In the genomic region with DNA sequence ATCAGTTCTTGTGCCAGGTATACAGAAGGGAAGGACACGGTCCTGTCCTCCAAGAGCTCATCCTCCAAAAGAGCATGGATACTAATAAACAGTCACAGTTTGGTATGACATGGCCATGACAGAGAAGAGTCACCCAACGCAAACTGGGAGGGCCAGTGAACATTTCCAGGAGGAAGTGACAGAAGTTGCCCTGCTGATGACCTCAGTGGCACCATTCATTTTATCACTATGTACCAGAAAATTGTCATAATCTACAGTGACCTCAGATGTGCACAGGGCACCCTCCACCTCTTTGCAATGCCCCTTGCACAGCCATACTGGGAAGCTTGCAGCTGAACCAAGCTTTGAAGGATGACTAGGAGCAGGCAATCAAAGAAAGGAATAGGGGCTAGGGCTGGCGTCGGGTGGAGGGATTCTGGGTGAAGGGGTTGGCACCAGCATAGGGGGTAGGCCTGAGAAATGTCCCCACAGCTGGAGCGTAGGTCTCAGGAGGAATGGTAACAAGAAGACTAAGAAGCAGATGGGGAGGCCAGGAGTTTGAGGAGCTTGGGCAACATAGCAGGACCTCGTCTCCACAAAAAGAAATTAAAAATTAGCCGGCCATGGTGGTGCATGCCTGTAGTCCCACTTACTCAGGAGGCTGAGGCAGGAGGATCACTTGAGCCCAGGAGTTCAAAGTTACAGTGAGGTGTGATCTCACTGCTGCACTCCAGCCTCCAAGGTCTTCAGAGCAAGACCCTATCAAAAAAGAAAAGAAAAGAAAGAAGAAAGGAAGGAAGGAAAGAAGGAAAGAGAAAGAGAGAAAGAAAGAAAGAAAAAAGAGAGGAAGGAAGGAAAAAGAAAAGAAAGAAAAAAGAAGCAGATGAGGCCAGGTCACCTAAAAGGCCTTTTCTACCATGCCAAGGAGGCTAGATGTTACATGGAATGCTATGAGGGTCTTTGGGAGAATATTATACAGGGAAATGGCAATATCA, we compare ENCODE assay signal across 1 cellular context.
TF ChIP-seq lines count a peak whose summit lies in the region.

No MANE protein-coding gene starts in this region.

TF ChIP-seq in K562, 482 proteins besides CTCF, POLR2A, EP300 and RAD21 (continued from another document and continues in another):
- TF ChIP-seq, protein P1, sequence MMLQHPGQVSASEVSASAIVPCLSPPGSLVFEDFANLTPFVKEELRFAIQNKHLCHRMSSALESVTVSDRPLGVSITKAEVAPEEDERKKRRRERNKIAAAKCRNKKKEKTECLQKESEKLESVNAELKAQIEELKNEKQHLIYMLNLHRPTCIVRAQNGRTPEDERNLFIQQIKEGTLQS (IDR thresholded peaks at IDR 0.05): peak; percentile 34
- TF ChIP-seq, protein P1 (CRISPR knock-in tag; conservative IDR thresholded peaks at IDR 0.05): no peak
- no peak for TF ChIP-seq ZNF12 (CRISPR knock-in tag; IDR thresholded peaks at IDR 0.05)
- TF ChIP-seq, protein P2, sequence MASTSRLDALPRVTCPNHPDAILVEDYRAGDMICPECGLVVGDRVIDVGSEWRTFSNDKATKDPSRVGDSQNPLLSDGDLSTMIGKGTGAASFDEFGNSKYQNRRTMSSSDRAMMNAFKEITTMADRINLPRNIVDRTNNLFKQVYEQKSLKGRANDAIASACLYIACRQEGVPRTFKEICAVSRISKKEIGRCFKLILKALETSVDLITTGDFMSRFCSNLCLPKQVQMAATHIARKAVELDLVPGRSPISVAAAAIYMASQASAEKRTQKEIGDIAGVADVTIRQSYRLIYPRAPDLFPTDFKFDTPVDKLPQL (IDR thresholded peaks at IDR 0.05; ENCODE audit: extremely low read depth, insufficient read length): no peak
- TF ChIP-seq TCF3 (CRISPR knock-in tag; IDR thresholded peaks at IDR 0.05): peak; percentile 43; the same call in 1 of the 2 replicates
- TF ChIP-seq RBM39 (optimal IDR thresholded peaks at IDR 0.05; ENCODE audit: low read depth, low read length): no peak
- TF ChIP-seq ILK (tag; IDR thresholded peaks at IDR 0.05; ENCODE audit: borderline replicate concordance, low read depth): 0 out of 2 replicates have a peak, but pooled peaks have one; percentile 18
- peak; percentile 40; the same call in 1 of the 2 replicates for TF ChIP-seq TEAD4 (IDR thresholded peaks at IDR 0.05; ENCODE audit: low read length)
- no peak for TF ChIP-seq TEAD4 (CRISPR knock-in tag; IDR thresholded peaks at IDR 0.05; ENCODE audit: borderline replicate concordance)
- TF ChIP-seq, protein P3, sequence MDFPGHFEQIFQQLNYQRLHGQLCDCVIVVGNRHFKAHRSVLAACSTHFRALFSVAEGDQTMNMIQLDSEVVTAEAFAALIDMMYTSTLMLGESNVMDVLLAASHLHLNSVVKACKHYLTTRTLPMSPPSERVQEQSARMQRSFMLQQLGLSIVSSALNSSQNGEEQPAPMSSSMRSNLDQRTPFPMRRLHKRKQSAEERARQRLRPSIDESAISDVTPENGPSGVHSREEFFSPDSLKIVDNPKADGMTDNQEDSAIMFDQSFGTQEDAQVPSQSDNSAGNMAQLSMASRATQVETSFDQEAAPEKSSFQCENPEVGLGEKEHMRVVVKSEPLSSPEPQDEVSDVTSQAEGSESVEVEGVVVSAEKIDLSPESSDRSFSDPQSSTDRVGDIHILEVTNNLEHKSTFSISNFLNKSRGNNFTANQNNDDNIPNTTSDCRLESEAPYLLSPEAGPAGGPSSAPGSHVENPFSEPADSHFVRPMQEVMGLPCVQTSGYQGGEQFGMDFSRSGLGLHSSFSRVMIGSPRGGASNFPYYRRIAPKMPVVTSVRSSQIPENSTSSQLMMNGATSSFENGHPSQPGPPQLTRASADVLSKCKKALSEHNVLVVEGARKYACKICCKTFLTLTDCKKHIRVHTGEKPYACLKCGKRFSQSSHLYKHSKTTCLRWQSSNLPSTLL (IDR thresholded peaks at IDR 0.05): 0 out of 2 replicates have a peak, but pooled peaks have one; percentile 48
- no peak for TF ChIP-seq GATA2 (CRISPR knock-in tag; IDR thresholded peaks at IDR 0.05)
- peak in 1 of 2 experiments; percentile 48; a peak in 1 of 4 replicates for TF ChIP-seq ETV6 (IDR thresholded peaks at IDR 0.05; ENCODE audit: borderline replicate concordance in 1 of 2, low read depth in 2 of 2, low read length in 1 of 2)
- no peak for TF ChIP-seq ETV6 (CRISPR knock-in tag; IDR thresholded peaks at IDR 0.05; ENCODE audit: borderline replicate concordance)
- TF ChIP-seq ZNF354B (CRISPR knock-in tag; IDR thresholded peaks at IDR 0.05): no peak
- no peak for TF ChIP-seq STAT5B (CRISPR knock-in tag; IDR thresholded peaks at IDR 0.05)
- no peak for TF ChIP-seq ZNF830 (CRISPR knock-in tag; IDR thresholded peaks at IDR 0.05)
- 0 out of 2 replicates have a peak, but pooled peaks have one; percentile 22 for TF ChIP-seq YBX1 (IDR thresholded peaks at IDR 0.05)
- TF ChIP-seq, protein P4, sequence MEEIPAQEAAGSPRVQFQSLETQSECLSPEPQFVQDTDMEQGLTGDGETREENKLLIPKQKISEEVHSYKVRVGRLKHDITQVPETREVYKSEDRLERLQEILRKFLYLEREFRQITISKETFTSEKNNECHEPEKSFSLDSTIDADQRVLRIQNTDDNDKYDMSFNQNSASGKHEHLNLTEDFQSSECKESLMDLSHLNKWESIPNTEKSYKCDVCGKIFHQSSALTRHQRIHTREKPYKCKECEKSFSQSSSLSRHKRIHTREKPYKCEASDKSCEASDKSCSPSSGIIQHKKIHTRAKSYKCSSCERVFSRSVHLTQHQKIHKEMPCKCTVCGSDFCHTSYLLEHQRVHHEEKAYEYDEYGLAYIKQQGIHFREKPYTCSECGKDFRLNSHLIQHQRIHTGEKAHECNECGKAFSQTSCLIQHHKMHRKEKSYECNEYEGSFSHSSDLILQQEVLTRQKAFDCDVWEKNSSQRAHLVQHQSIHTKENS (CRISPR knock-in tag; IDR thresholded peaks at IDR 0.05): no peak
- no peak for TF ChIP-seq TAF15 (IDR thresholded peaks at IDR 0.05; ENCODE audit: low read depth, low read length)
- TF ChIP-seq, protein P5, sequence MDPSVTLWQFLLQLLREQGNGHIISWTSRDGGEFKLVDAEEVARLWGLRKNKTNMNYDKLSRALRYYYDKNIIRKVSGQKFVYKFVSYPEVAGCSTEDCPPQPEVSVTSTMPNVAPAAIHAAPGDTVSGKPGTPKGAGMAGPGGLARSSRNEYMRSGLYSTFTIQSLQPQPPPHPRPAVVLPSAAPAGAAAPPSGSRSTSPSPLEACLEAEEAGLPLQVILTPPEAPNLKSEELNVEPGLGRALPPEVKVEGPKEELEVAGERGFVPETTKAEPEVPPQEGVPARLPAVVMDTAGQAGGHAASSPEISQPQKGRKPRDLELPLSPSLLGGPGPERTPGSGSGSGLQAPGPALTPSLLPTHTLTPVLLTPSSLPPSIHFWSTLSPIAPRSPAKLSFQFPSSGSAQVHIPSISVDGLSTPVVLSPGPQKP (CRISPR knock-in tag; IDR thresholded peaks at IDR 0.05): no peak
- TF ChIP-seq ZNF778 (CRISPR knock-in tag; IDR thresholded peaks at IDR 0.05): no peak
- TF ChIP-seq, protein P6, sequence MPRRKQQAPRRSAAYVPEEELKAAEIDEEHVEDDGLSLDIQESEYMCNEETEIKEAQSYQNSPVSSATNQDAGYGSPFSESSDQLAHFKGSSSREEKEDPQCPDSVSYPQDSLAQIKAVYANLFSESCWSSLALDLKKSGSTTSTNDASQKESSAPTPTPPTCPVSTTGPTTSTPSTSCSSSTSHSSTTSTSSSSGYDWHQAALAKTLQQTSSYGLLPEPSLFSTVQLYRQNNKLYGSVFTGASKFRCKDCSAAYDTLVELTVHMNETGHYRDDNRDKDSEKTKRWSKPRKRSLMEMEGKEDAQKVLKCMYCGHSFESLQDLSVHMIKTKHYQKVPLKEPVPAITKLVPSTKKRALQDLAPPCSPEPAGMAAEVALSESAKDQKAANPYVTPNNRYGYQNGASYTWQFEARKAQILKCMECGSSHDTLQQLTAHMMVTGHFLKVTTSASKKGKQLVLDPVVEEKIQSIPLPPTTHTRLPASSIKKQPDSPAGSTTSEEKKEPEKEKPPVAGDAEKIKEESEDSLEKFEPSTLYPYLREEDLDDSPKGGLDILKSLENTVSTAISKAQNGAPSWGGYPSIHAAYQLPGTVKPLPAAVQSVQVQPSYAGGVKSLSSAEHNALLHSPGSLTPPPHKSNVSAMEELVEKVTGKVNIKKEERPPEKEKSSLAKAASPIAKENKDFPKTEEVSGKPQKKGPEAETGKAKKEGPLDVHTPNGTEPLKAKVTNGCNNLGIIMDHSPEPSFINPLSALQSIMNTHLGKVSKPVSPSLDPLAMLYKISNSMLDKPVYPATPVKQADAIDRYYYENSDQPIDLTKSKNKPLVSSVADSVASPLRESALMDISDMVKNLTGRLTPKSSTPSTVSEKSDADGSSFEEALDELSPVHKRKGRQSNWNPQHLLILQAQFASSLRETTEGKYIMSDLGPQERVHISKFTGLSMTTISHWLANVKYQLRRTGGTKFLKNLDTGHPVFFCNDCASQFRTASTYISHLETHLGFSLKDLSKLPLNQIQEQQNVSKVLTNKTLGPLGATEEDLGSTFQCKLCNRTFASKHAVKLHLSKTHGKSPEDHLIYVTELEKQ (CRISPR knock-in tag; IDR thresholded peaks at IDR 0.05): no peak
- no peak for TF ChIP-seq ZNF644 (tag; IDR thresholded peaks at IDR 0.05; ENCODE audit: low read depth)
- TF ChIP-seq THRAP3 (IDR thresholded peaks at IDR 0.05; ENCODE audit: borderline replicate concordance): peak; percentile 66; the same call in 1 of the 2 replicates
- no peak for TF ChIP-seq PTRF (tag; IDR thresholded peaks at IDR 0.05)
- TF ChIP-seq, protein P7, sequence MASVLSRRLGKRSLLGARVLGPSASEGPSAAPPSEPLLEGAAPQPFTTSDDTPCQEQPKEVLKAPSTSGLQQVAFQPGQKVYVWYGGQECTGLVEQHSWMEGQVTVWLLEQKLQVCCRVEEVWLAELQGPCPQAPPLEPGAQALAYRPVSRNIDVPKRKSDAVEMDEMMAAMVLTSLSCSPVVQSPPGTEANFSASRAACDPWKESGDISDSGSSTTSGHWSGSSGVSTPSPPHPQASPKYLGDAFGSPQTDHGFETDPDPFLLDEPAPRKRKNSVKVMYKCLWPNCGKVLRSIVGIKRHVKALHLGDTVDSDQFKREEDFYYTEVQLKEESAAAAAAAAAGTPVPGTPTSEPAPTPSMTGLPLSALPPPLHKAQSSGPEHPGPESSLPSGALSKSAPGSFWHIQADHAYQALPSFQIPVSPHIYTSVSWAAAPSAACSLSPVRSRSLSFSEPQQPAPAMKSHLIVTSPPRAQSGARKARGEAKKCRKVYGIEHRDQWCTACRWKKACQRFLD (CRISPR knock-in tag; IDR thresholded peaks at IDR 0.05): no peak; the same call in 1 of the 2 replicates
- TF ChIP-seq MYNN (IDR thresholded peaks at IDR 0.05): peak; percentile 55; the same call in 1 of the 2 replicates
- no peak for TF ChIP-seq MYNN (CRISPR knock-in tag; IDR thresholded peaks at IDR 0.05)
- TF ChIP-seq NR4A1 (CRISPR knock-in tag; IDR thresholded peaks at IDR 0.05): no peak
- TF ChIP-seq NR4A1 (tag; IDR thresholded peaks at IDR 0.05): 0 out of 2 replicates have a peak, but pooled peaks have one; percentile 34
- 0 out of 4 replicates have a peak, but pooled peaks of 1 of the 2 experiments have one; percentile 45 for TF ChIP-seq MCM7 (IDR thresholded peaks at IDR 0.05)
- TF ChIP-seq, protein P8, sequence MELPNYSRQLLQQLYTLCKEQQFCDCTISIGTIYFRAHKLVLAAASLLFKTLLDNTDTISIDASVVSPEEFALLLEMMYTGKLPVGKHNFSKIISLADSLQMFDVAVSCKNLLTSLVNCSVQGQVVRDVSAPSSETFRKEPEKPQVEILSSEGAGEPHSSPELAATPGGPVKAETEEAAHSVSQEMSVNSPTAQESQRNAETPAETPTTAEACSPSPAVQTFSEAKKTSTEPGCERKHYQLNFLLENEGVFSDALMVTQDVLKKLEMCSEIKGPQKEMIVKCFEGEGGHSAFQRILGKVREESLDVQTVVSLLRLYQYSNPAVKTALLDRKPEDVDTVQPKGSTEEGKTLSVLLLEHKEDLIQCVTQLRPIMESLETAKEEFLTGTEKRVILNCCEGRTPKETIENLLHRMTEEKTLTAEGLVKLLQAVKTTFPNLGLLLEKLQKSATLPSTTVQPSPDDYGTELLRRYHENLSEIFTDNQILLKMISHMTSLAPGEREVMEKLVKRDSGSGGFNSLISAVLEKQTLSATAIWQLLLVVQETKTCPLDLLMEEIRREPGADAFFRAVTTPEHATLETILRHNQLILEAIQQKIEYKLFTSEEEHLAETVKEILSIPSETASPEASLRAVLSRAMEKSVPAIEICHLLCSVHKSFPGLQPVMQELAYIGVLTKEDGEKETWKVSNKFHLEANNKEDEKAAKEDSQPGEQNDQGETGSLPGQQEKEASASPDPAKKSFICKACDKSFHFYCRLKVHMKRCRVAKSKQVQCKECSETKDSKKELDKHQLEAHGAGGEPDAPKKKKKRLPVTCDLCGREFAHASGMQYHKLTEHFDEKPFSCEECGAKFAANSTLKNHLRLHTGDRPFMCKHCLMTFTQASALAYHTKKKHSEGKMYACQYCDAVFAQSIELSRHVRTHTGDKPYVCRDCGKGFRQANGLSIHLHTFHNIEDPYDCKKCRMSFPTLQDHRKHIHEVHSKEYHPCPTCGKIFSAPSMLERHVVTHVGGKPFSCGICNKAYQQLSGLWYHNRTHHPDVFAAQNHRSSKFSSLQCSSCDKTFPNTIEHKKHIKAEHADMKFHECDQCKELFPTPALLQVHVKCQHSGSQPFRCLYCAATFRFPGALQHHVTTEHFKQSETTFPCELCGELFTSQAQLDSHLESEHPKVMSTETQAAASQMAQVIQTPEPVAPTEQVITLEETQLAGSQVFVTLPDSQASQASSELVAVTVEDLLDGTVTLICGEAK (IDR thresholded peaks at IDR 0.05): 0 out of 2 replicates have a peak, but pooled peaks have one; percentile 20
- TF ChIP-seq, protein P8 (CRISPR knock-in tag; IDR thresholded peaks at IDR 0.05): no peak
